Comparison of ENCODE assay signal across 8 cellular contexts in the genomic region with DNA sequence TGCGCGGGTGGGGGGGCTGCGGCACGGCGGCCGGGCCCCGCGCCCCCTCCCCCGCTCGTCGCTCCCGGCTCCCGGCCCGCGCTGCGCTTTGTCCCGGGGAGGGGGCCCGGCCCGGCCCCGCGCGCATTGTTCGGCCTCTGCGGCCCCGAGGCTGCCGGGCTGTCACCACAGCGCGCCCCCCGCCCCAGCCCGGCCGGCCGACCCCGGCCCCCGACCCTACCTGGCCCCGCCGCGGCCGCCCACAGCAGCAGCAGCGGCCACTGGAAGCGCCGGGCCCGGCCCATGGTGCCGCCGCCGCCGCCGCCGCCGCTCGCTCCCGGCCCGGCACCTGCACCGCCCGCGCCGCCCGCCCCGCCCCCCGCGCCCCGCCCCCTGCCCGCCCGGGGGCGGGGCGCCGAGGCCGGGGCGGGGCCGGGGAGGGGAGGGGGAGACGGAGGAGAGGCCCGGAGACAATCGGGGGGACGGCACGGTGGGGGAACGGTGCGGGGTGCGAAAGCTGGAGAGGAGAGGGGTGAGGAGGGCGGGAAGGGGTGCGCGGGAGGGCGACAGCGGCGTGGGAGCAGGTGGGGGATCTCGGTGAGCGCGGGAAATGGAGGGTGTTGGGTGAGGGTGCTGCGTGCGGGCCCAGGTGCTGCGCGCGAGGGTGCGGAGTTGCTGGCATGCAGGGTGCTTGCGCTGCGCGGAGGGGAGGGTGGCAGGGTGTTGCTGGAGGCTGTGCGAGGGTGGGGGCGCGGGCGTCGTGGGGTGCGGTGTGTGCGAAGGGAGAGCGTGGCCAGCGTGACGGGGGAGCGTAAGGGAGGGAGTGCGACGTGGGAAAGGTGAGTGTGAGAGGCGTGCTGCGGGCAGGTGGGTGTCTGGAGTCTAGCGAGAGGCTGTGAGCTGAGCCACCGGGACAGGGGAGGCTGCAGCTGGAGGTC. TPM values are rescaled to one million over a fixed set of nuclear protein-coding genes. Genes with fewer than 3 reads are reported as not detected.
DNase-seq lines count a peak whose midpoint lies in the region; ATAC-seq and TF ChIP-seq lines count a peak whose summit lies in the region.

A gene with protein sequence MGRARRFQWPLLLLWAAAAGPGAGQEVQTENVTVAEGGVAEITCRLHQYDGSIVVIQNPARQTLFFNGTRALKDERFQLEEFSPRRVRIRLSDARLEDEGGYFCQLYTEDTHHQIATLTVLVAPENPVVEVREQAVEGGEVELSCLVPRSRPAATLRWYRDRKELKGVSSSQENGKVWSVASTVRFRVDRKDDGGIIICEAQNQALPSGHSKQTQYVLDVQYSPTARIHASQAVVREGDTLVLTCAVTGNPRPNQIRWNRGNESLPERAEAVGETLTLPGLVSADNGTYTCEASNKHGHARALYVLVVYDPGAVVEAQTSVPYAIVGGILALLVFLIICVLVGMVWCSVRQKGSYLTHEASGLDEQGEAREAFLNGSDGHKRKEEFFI (minus strand): TSS at position 344 of the 917 bp plus-strand sequence. CDS start 60 bp downstream, at position 284.

- H3K27ac ChIP-seq in BLaER1: peak within 1 kb of the TSS; percentile 90
- no peak within 1 kb of the TSS for H3K27ac ChIP-seq in effector memory CD4-positive, alpha-beta T cell (ENCODE audit: insufficient read depth, low read length, poor library complexity, severe bottlenecking)

- H3K4me2 ChIP-seq in BLaER1: peak within 1 kb of the TSS; percentile 96

- no peak within 1 kb of the TSS for H3K27ac Mint-ChIP-seq in activated CD8-positive, alpha-beta T cell treated with anti-CD3 and anti-CD28 coated beads for 36 hours

- intact Hi-C loops in activated CD8-positive, alpha-beta T cell treated with anti-CD3 and anti-CD28 coated beads for 36 hours (cut with micrococcal nuclease): no loop called here

- H3K9me3 ChIP-seq in BLaER1: no peaks in the 10 kb centered on the region
- H3K9me3 ChIP-seq in effector memory CD4-positive, alpha-beta T cell (ENCODE audit: control insufficient read depth, low read length): no peaks in the 10 kb centered on the region
- H3K9me3 ChIP-seq in mononuclear cell (ENCODE audit: low read depth, low read length): no peaks in the 10 kb centered on the region

- TF ChIP-seq CTCF in LNCaP clone FGC (IDR thresholded peaks at IDR 0.05; ENCODE audit: control insufficient read depth, extremely low read depth, insufficient read depth): no peak
- no peak for TF ChIP-seq CTCF in activated CD8-positive, alpha-beta T cell treated with anti-CD3 and anti-CD28 coated beads for 36 hours (IDR thresholded peaks at IDR 0.05)

- peaks cover 9% of the 10 kb centered on the region for H3K4me1 Mint-ChIP-seq in activated CD8-positive, alpha-beta T cell treated with anti-CD3 and anti-CD28 coated beads for 36 hours (ENCODE audit: low read depth)

- no peaks in the 10 kb centered on the region for H3K9me3 Mint-ChIP-seq in activated CD8-positive, alpha-beta T cell treated with anti-CD3 and anti-CD28 coated beads for 36 hours

- CTCF ChIA-PET in activated CD8-positive, alpha-beta T cell treated with anti-CD3 and anti-CD28 coated beads for 36 hours (lab: Charles Lee): no interaction called here

- ATAC-seq in activated CD8-positive, alpha-beta T cell treated with anti-CD3 and anti-CD28 coated beads for 36 hours: peak; percentile 83
- ATAC-seq in GM21529 (IDR thresholded peaks at IDR 0.05; ENCODE audit: unreplicated experiment): no peak

- H3K36me3 Mint-ChIP-seq in activated CD8-positive, alpha-beta T cell treated with anti-CD3 and anti-CD28 coated beads for 36 hours (ENCODE audit: low read depth): no peaks in the 10 kb centered on the region

- POLR2A ChIA-PET in activated CD8-positive, alpha-beta T cell treated with anti-CD3 and anti-CD28 coated beads for 36 hours (lab: Charles Lee): no interaction called here

- H3K9ac ChIP-seq in BLaER1: peak within 1 kb of the TSS; percentile 92

- H3K27me3 ChIP-seq in BLaER1 (peaks cover 3% of the 10 kb centered on the region; the same call in 1 of the 2 replicates), mononuclear cell (ENCODE audit: insufficient read depth, low read length) (peaks cover 38% of the 10 kb centered on the region)
- peaks cover 2% of the 10 kb centered on the region for H3K27me3 ChIP-seq in effector memory CD4-positive, alpha-beta T cell (replicated peaks; ENCODE audit: control insufficient read depth, insufficient read depth, low read length, poor library complexity, severe bottlenecking)

- H3K4me3 ChIP-seq in BLaER1 (peak within 1 kb of the TSS; percentile 85), LNCaP clone FGC (ENCODE audit: low read depth, low read length) (peak within 1 kb of the TSS; percentile 49), mononuclear cell (ENCODE audit: low read length) (peak within 1 kb of the TSS; percentile 12)
- peak within 1 kb of the TSS; percentile 69 for H3K4me3 ChIP-seq in effector memory CD4-positive, alpha-beta T cell (ENCODE audit: insufficient read depth, low read depth, low read length, poor library complexity, severe bottlenecking)

- peaks cover 32% of the 10 kb centered on the region for H3K27me3 Mint-ChIP-seq in activated CD8-positive, alpha-beta T cell treated with anti-CD3 and anti-CD28 coated beads for 36 hours

- no peaks in the 10 kb centered on the region for H4K20me1 ChIP-seq in BLaER1

- no peak for DNase-seq in LNCaP clone FGC (ENCODE audit: low read depth)
- DNase-seq in activated CD8-positive, alpha-beta T cell treated with anti-CD3 and anti-CD28 coated beads for 36 hours: peak; percentile 49
- DNase-seq in effector memory CD4-positive, alpha-beta T cell: peak; percentile 27 to 44 (median 44)
- peak; percentile 50 for DNase-seq in stimulated activated naive CD4-positive, alpha-beta T cell treated with Interleukin-2 at 50 U/mL for 16 hours (lab: John Stamatoyannopoulos, UW)
- DNase-seq in NOMO-1 (lab: John Stamatoyannopoulos, UW; ENCODE audit: unreplicated experiment in 2 of 2): no peak

- H3K4me1 ChIP-seq in BLaER1 (peaks cover 53% of the 10 kb centered on the region), mononuclear cell (ENCODE audit: insufficient read depth, low read length) (peaks cover 15% of the 10 kb centered on the region)
- peaks cover 5% of the 10 kb centered on the region for H3K4me1 ChIP-seq in effector memory CD4-positive, alpha-beta T cell (ENCODE audit: control insufficient read depth, insufficient read depth, low read length, poor library complexity, severe bottlenecking)

- no peaks in the 10 kb centered on the region for H3K36me3 ChIP-seq in BLaER1
- no peaks in the 10 kb centered on the region for H3K36me3 ChIP-seq in effector memory CD4-positive, alpha-beta T cell (ENCODE audit: control insufficient read depth, insufficient read depth, low read length)

- H3K4me3 Mint-ChIP-seq in activated CD8-positive, alpha-beta T cell treated with anti-CD3 and anti-CD28 coated beads for 36 hours: peak within 1 kb of the TSS; percentile 65

RNA-seq across cellular contexts. Expression of the gene that starts here (rescaled TPM):
- total RNA-seq in activated CD8-positive, alpha-beta T cell treated with anti-CD3 and anti-CD28 coated beads for 36 hours: under 1 TPM; 0.22 to 0.38 TPM
- 0.42 TPM for total RNA-seq in mononuclear cell

Comparison
In these comparisons a context has a peak if more than half of its experiments do, and no peak if none do; other contexts are left out.
1. Peak in DNase-seq and ATAC-seq in activated CD8-positive, alpha-beta T cell treated with anti-CD3 and anti-CD28 coated beads for 36 hours; RNA of the gene not detected or under 1 TPM.
2. H3K4me3 ChIP-seq: peak in every context shown above with its lines; median percentile 85 in BLaER1; 69 in effector memory CD4-positive, alpha-beta T cell; 49 in LNCaP clone FGC; 12 in mononuclear cell.
3. DNase-seq: peak in effector memory CD4-positive, alpha-beta T cell (3 of 3) and stimulated activated naive CD4-positive, alpha-beta T cell treated with Interleukin-2 at 50 U/mL for 16 hours (single experiment); none in LNCaP clone FGC (single experiment) and NOMO-1 (0 of 2).